8 cellular contexts compared by ENCODE assay signal in genomic region chr12:121990692-121991603, GRCh38. TPM values are rescaled to one million over a fixed set of nuclear protein-coding genes. Genes with fewer than 3 reads are reported as not detected.
DNase-seq lines count a peak whose midpoint lies in the region; ATAC-seq, FAIRE-seq and TF ChIP-seq lines count a peak whose summit lies in the region.

No MANE protein-coding gene starts in this region.

- no peaks in the 10 kb centered on the region for H3K27me3 ChIP-seq in gastrocnemius medialis

- no peak overlapping the region for H3K9ac ChIP-seq in kidney (ENCODE audit: low read length in 2 of 2)

- no peaks in the 10 kb centered on the region for H3K36me3 Mint-ChIP-seq in activated T-cell treated with anti-CD3 and anti-CD28 coated beads, Interleukin-2, amount 50 U/mL, for 72 hours (ENCODE audit: insufficient read depth in 2 of 2)

- peak; percentile 50 for ATAC-seq in HG02943 (IDR thresholded peaks at IDR 0.05; ENCODE audit: low read depth, unreplicated experiment)
- ATAC-seq in activated T-cell treated with anti-CD3 and anti-CD28 coated beads, Interleukin-2, amount 50 U/mL, for 72 hours (replicated peaks in 1 of 2), result peak; percentile 73 to 74
- ATAC-seq in left lobe of liver, result no peak
- no peak for ATAC-seq in gastrocnemius medialis

- H3K27ac Mint-ChIP-seq in activated T-cell treated with anti-CD3 and anti-CD28 coated beads, Interleukin-2, amount 50 U/mL, for 72 hours, result peak overlapping the region; percentile 47

- intact Hi-C loops in kidney (cut with DNase I) (no loop called here), gastrocnemius medialis (cut with DNase I; ENCODE audit: low total_unique reads) (no loop called here)

- H3K4me3 Mint-ChIP-seq in activated T-cell treated with anti-CD3 and anti-CD28 coated beads, Interleukin-2, amount 50 U/mL, for 72 hours, result peak overlapping the region; percentile 78 to 83

- H3K27me3 Mint-ChIP-seq in activated T-cell treated with anti-CD3 and anti-CD28 coated beads, Interleukin-2, amount 50 U/mL, for 72 hours (ENCODE audit: low read depth), result no peaks in the 10 kb centered on the region

- in situ Hi-C loops in gastrocnemius medialis (cut with MboI; ENCODE audit: low sequenced_read_pairs in 4 of 4), result no loop called here

- FAIRE-seq in kidney (lab: Jason Lieb, UNC), result no peak

- H3K9me3 ChIP-seq in kidney (ENCODE audit: control insufficient read depth in 1 of 2, low read length in 2 of 2) (no peaks in the 10 kb centered on the region), gastrocnemius medialis (no peaks in the 10 kb centered on the region)

- no peak overlapping the region for H3K4me3 ChIP-seq in kidney (ENCODE audit: low read length in 2 of 2)
- no peak overlapping the region for H3K4me3 ChIP-seq in gastrocnemius medialis

- peak; percentile 21 to 28 for DNase-seq in stimulated activated CD4-positive, alpha-beta T cell treated with anti-CD3 and anti-CD28 coated beads, Interleukin-15, amount 100 ng/mL, for 48 hours (ENCODE audit: low read depth in 2 of 2)
- no peak for DNase-seq in stimulated activated CD4-positive, alpha-beta T cell treated with anti-CD3 and anti-CD28 coated beads, Interleukin-12 subunit alpha, Interleukin-12 subunit beta, amount 100 ng/mL, for 4 hours
- DNase-seq in activated T-cell treated with anti-CD3 and anti-CD28 coated beads, Interleukin-2, amount 50 U/mL, for 72 hours, result peak; percentile 68 to 74
- DNase-seq in kidney (no peak), left lobe of liver (ENCODE audit: low spot score) (no peak), gastrocnemius medialis (no peak), MV-4-11 (lab: John Stamatoyannopoulos, UW) (no peak)

- no peak for TF ChIP-seq POLR2A in gastrocnemius medialis (IDR thresholded peaks at IDR 0.05)

- no peaks in the 10 kb centered on the region for H3K9me3 Mint-ChIP-seq in activated T-cell treated with anti-CD3 and anti-CD28 coated beads, Interleukin-2, amount 50 U/mL, for 72 hours

- H3K4me1 ChIP-seq in kidney (ENCODE audit: control insufficient read depth in 1 of 2, insufficient read depth in 1 of 2, low read depth in 1 of 2, low read length in 2 of 2) (peaks cover 0 to 2% of the 10 kb centered on the region in 2 donors), gastrocnemius medialis (no peaks in the 10 kb centered on the region)

- H3K36me3 ChIP-seq in kidney (ENCODE audit: control insufficient read depth in 1 of 2, insufficient read depth in 2 of 2, low read length in 2 of 2), result no peaks in the 10 kb centered on the region
- H3K36me3 ChIP-seq in gastrocnemius medialis, result no peaks in the 10 kb centered on the region

- TF ChIP-seq CTCF in kidney (IDR thresholded peaks at IDR 0.05; ENCODE audit: borderline replicate concordance, extremely low read depth, insufficient read depth) (no peak), gastrocnemius medialis (IDR thresholded peaks at IDR 0.05 in 4 of 5, conservative IDR thresholded peaks at IDR 0.05 in 1 of 5) (no peak)

- H3K4me1 Mint-ChIP-seq in activated T-cell treated with anti-CD3 and anti-CD28 coated beads, Interleukin-2, amount 50 U/mL, for 72 hours (ENCODE audit: low read depth), result peaks cover 25% of the 10 kb centered on the region

- H3K27ac ChIP-seq in kidney (ENCODE audit: low read depth in 2 of 2, low read length in 2 of 2) (no peak overlapping the region), gastrocnemius medialis (no peak overlapping the region)

RNA-seq across cellular contexts. Expression of gene BCL7A, which starts 30.7 kb away (rescaled TPM):
- total RNA-seq in activated T-cell treated with anti-CD3 and anti-CD28 coated beads, Interleukin-2, amount 50 U/mL, for 72 hours, result 10 to 100 TPM in 1 of 2 donors, 1 to 10 TPM in 1; 6.4 to 12.2 TPM
- total RNA-seq in kidney, result 22.7 TPM
- polyA plus RNA-seq in kidney (ENCODE audit: insufficient read depth, low read depth, low replicate concordance), result 6.8 TPM
- 5.2 TPM for total RNA-seq in left lobe of liver
- total RNA-seq in gastrocnemius medialis, result 10 to 100 TPM in 3 of 4 donors, 1 to 10 TPM in 1; 9.8 to 23.5 (median 13.7) TPM

Comparison
In these comparisons a context has a peak if more than half of its experiments do, and no peak if none do; other contexts are left out.
1. DNase-seq: peak in stimulated activated CD4-positive, alpha-beta T cell treated with anti-CD3 and anti-CD28 coated beads, Interleukin-15, amount 100 ng/mL, for 48 hours (2 of 2) and activated T-cell treated with anti-CD3 and anti-CD28 coated beads, Interleukin-2, amount 50 U/mL, for 72 hours (2 of 2); none in stimulated activated CD4-positive, alpha-beta T cell treated with anti-CD3 and anti-CD28 coated beads, Interleukin-12 subunit alpha, Interleukin-12 subunit beta, amount 100 ng/mL, for 4 hours (single experiment), kidney (single experiment), left lobe of liver (single experiment), gastrocnemius medialis (0 of 2) and MV-4-11 (single experiment).
2. ATAC-seq: peak in HG02943 (single experiment) and activated T-cell treated with anti-CD3 and anti-CD28 coated beads, Interleukin-2, amount 50 U/mL, for 72 hours (2 of 2); none in left lobe of liver (single experiment) and gastrocnemius medialis (0 of 2).